Comparison of ENCODE assay signal across 11 cellular contexts in the genomic region with DNA sequence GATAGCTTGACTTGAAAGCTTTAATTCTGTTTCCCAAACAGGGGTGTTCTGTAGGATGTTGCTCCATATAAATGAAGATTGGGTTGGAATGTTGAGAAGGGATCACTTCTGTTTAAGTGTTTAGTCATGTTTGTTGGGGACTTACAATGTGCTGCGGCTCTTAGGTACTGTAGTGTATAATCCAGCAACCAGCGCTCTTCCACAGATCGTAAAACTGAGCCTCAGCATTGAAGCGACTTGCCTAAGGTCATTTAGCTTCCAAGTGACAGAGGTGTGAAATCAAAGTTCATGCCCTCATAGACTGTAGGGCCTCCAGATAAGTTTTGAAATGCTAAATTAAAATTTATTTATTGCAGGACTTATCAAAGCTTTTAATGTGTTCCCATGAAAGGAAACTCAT. TPM values are rescaled to one million over a fixed set of nuclear protein-coding genes. Genes with fewer than 3 reads are reported as not detected.
DNase-seq lines count a peak whose midpoint lies in the region; ATAC-seq and TF ChIP-seq lines count a peak whose summit lies in the region.
"Had no signal": no experiment of that assay in that cellular context is flagged by ENCODE, and none has a peak within 500 bp of the region (broad histone marks: within the 10 kb centered on the region; RNA-seq: fewer than 3 reads in every experiment).

No MANE protein-coding gene starts in this region.

- no peaks in the 10 kb centered on the region for H3K36me3 ChIP-seq in SK-N-MC (ENCODE audit: insufficient read depth, low read length)

- H3K27me3 Mint-ChIP-seq in activated T-cell treated with anti-CD3 and anti-CD28 coated beads, Interleukin-2, amount 50 U/mL, for 4 hours (ENCODE audit: low read depth), result peaks cover 19% of the 10 kb centered on the region
- peaks cover 22% of the 10 kb centered on the region for H3K27me3 Mint-ChIP-seq in stimulated activated memory B cell treated with anti-CD40 and anti-IgM and Interleukin-4, amounts not matched to agents 10 μg/mL and 1 μg/mL and 100 μg/mL, for 72 hours

- H3K36me3 Mint-ChIP-seq in activated T-cell treated with anti-CD3 and anti-CD28 coated beads, Interleukin-2, amount 50 U/mL, for 4 hours (ENCODE audit: insufficient read depth), result no peaks in the 10 kb centered on the region
- no peaks in the 10 kb centered on the region for H3K36me3 Mint-ChIP-seq in stimulated activated memory B cell treated with anti-CD40 and anti-IgM and Interleukin-4, amounts not matched to agents 10 μg/mL and 1 μg/mL and 100 μg/mL, for 72 hours

- peak overlapping the region; percentile 89 for H3K4me3 ChIP-seq in SK-N-MC
- H3K4me3 ChIP-seq in foreskin fibroblast (ENCODE audit: low read depth in 1 of 2, low read length in 2 of 2), result peak overlapping the region; percentile 80 to 93

- peak overlapping the region; percentile 89 for H3K9ac ChIP-seq in SK-N-MC (ENCODE audit: insufficient read length)

- peaks cover 59% of the 10 kb centered on the region for H3K4me1 Mint-ChIP-seq in activated T-cell treated with anti-CD3 and anti-CD28 coated beads, Interleukin-2, amount 50 U/mL, for 4 hours (ENCODE audit: low read depth)
- H3K4me1 Mint-ChIP-seq in stimulated activated memory B cell treated with anti-CD40 and anti-IgM and Interleukin-4, amounts not matched to agents 10 μg/mL and 1 μg/mL and 100 μg/mL, for 72 hours, result peaks cover 69% of the 10 kb centered on the region

- no peak overlapping the region for H3K27ac ChIP-seq in SK-N-MC

- H3K27ac Mint-ChIP-seq in stimulated activated memory B cell treated with anti-CD40 and anti-IgM and Interleukin-4, amounts not matched to agents 10 μg/mL and 1 μg/mL and 100 μg/mL, for 72 hours, result peak overlapping the region; percentile 42

- no peaks in the 10 kb centered on the region for H3K9me3 Mint-ChIP-seq in activated T-cell treated with anti-CD3 and anti-CD28 coated beads, Interleukin-2, amount 50 U/mL, for 4 hours
- H3K9me3 Mint-ChIP-seq in stimulated activated memory B cell treated with anti-CD40 and anti-IgM and Interleukin-4, amounts not matched to agents 10 μg/mL and 1 μg/mL and 100 μg/mL, for 72 hours, result no peaks in the 10 kb centered on the region

- no peak for TF ChIP-seq CTCF in foreskin fibroblast (IDR thresholded peaks at IDR 0.05; ENCODE audit: low read depth, low read length)

- no peak for DNase-seq in activated T-cell treated with anti-CD3 and anti-CD28 coated beads, Interleukin-2, amount 50 U/mL, for 4 hours
- no peak for DNase-seq in activated T-cell treated with anti-CD3 and anti-CD28 coated beads, Interleukin-2, amount 50 U/mL, for 1 hour
- DNase-seq in SK-N-MC (ENCODE audit: low read depth, low spot score) (no peak), foreskin fibroblast (peak in 1 of 2 donors; percentile 25), OCI-M1 (lab: John Stamatoyannopoulos, UW) (no peak), amygdala (lab: John Stamatoyannopoulos, UW) (no peak), activated gamma-delta T cell treated with Interleukin-2 at 50 U/mL for 16 hours (no peak)
- DNase-seq: anterior cingulate cortex, NCI-H1092 treated with DMSO at 0.1 percent for 48 hours, SW 1271 had no signal

- H3K4me3 Mint-ChIP-seq in activated T-cell treated with anti-CD3 and anti-CD28 coated beads, Interleukin-2, amount 50 U/mL, for 4 hours, result peak overlapping the region; percentile 90
- H3K4me3 Mint-ChIP-seq in stimulated activated memory B cell treated with anti-CD40 and anti-IgM and Interleukin-4, amounts not matched to agents 10 μg/mL and 1 μg/mL and 100 μg/mL, for 72 hours, result peak overlapping the region; percentile 26

- no peak for ATAC-seq in activated T-cell treated with anti-CD3 and anti-CD28 coated beads, Interleukin-2, amount 50 U/mL, for 4 hours
- no peak for ATAC-seq in stimulated activated memory B cell treated with anti-CD40 and anti-IgM and Interleukin-4, amounts not matched to agents 10 μg/mL and 1 μg/mL and 100 μg/mL, for 72 hours

- no peaks in the 10 kb centered on the region for H3K9me3 ChIP-seq in SK-N-MC (ENCODE audit: low read depth, low read length)

RNA-seq across cellular contexts. Expression of a gene that starts 1.8 kb away (rescaled TPM):
- total RNA-seq in activated T-cell treated with anti-CD3 and anti-CD28 coated beads, Interleukin-2, amount 50 U/mL, for 4 hours, result 10 to 100 TPM; 37.7 to 43.7 (median 37.8) TPM

RNA-seq across cellular contexts. Expression of a gene that starts 13.4 kb away (rescaled TPM):
- not detected for total RNA-seq in activated T-cell treated with anti-CD3 and anti-CD28 coated beads, Interleukin-2, amount 50 U/mL, for 4 hours
